ENCODE assay signal across 8 cellular contexts in the genomic region with DNA sequence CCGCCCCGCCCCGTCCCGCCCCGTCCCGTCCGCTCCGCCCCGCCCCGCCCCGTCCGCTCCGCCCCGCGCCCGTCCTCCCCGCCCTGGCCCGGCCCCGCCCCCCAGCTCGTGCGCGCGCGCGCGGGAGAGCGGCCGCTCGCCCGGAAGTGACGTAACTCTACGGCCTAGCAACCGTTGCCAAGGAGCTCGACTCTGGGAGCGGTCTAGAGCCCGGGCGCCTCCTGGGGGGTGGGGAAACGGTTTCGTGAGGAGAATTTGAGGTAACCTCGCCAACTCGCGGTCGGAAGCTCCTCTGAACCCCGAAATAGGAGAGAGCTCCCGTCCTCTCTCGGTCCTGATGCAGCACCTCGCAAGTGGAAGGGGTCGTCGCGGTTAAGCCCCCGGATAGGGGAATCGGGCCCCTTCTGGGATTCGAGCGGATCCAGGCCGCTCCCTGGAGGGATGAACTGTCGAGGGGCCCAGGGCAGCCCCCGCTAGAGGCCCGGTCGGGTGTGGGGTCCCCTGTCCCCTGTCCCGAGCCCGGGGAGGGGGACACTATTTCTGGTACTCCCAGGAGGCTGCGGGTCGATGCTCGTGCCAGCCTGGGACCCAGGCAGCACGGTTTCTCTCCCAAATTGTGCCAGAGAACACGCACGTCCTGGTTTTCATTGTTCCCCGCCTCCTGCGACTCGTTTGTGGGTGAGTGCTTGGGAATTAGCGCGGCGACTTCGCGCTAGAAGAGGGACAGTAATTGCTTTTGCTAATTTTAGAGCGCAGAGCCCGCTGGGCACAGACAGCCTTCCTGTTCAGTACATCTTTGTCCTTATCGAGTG. TPM values are rescaled to one million over a fixed set of nuclear protein-coding genes. Genes with fewer than 3 reads are reported as not detected.
DNase-seq lines count a peak whose midpoint lies in the region; ATAC-seq and TF ChIP-seq lines count a peak whose summit lies in the region.

A gene with protein sequence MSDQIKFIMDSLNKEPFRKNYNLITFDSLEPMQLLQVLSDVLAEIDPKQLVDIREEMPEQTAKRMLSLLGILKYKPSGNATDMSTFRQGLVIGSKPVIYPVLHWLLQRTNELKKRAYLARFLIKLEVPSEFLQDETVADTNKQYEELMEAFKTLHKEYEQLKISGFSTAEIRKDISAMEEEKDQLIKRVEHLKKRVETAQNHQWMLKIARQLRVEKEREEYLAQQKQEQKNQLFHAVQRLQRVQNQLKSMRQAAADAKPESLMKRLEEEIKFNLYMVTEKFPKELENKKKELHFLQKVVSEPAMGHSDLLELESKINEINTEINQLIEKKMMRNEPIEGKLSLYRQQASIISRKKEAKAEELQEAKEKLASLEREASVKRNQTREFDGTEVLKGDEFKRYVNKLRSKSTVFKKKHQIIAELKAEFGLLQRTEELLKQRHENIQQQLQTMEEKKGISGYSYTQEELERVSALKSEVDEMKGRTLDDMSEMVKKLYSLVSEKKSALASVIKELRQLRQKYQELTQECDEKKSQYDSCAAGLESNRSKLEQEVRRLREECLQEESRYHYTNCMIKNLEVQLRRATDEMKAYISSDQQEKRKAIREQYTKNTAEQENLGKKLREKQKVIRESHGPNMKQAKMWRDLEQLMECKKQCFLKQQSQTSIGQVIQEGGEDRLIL (plus strand): TSS at position 174 of the 812 bp plus-strand sequence. CDS start 3,024 bp downstream, outside the sequence.

- H3K27me3 ChIP-seq in adrenal gland (no peaks in the 10 kb centered on the region), heart left ventricle (no peaks in the 10 kb centered on the region), transverse colon (no peaks in the 10 kb centered on the region)

- ATAC-seq in HG02763 (IDR thresholded peaks at IDR 0.05; ENCODE audit: unreplicated experiment) (peak; percentile 90), heart left ventricle (peak; percentile 96 to 98 (median 97))

- peak within 1 kb of the TSS in 4 of 5 donors; percentile 74 to 89 (median 79) for H3K27ac ChIP-seq in adrenal gland
- peak within 1 kb of the TSS; percentile 79 to 94 (median 90) for H3K27ac ChIP-seq in heart left ventricle
- H3K27ac ChIP-seq in transverse colon: peak within 1 kb of the TSS; percentile 77 to 93 (median 86)

- TF ChIP-seq POLR2A in adrenal gland (IDR thresholded peaks at IDR 0.05) (peak; percentile 11 to 66), heart left ventricle (IDR thresholded peaks at IDR 0.05) (peak in 1 of 2 donors; percentile 45), transverse colon (IDR thresholded peaks at IDR 0.05) (peak; percentile 34)

- CTCF ChIA-PET in GM10248 (lab: Yijun Ruan, JAX): interaction anchor here (0.6 to 1.7 kb wide), 4 partner anchors 19 to 307 kb away, joined by 3 to 7 read pairs (median 4); no protein-coding TSS in a partner anchor

- DNase-seq in GM10248 (ENCODE audit: extremely low spot score): peak; percentile 99
- DNase-seq in NCI-H1436 treated with DMSO at 0.1 percent for 48 hours (lab: John Stamatoyannopoulos, UW): peak; percentile 49
- peak; percentile 97 for DNase-seq in T follicular helper cell (ENCODE audit: low read depth)
- peak; percentile 95 to 98 (median 97) for DNase-seq in adrenal gland
- DNase-seq in heart left ventricle: peak; percentile 96 to 98 (median 96)
- peak; percentile 92 for DNase-seq in pons (ENCODE audit: low spot score)
- DNase-seq in transverse colon: peak; percentile 98

- TF ChIP-seq EP300 in transverse colon (IDR thresholded peaks at IDR 0.05; ENCODE audit: low read depth): no peak

- H3K36me3 ChIP-seq in adrenal gland (replicated peaks in 1 of 2) (no peaks in the 10 kb centered on the region), heart left ventricle (peaks cover 0 to 21% (median 0%) of the 10 kb centered on the region in 9 donors), transverse colon (peaks cover 0 to 5% (median 0%) of the 10 kb centered on the region in 4 donors)

- no peak for TF ChIP-seq CTCF in GM10248 (IDR thresholded peaks at IDR 0.05; ENCODE audit: control extremely low read depth, extremely low read depth, low read depth, missing control alignments)
- peak in 1 of 6 experiments; percentile 10 for TF ChIP-seq CTCF in adrenal gland (IDR thresholded peaks at IDR 0.05)
- peak in 3 of 12 donors; percentile 6 to 10 (median 8) for TF ChIP-seq CTCF in heart left ventricle (IDR thresholded peaks at IDR 0.05)
- peak in 1 of 5 experiments; percentile 9 for TF ChIP-seq CTCF in transverse colon (IDR thresholded peaks at IDR 0.05)

- peaks cover 0 to 14% of the 10 kb centered on the region in 2 donors for H3K4me1 ChIP-seq in adrenal gland (replicated peaks in 1 of 2)
- H3K4me1 ChIP-seq in heart left ventricle: peaks cover 0 to 21% (median 7%) of the 10 kb centered on the region in 12 donors
- H3K4me1 ChIP-seq in transverse colon: peaks cover 0 to 11% (median 5%) of the 10 kb centered on the region in 4 donors

- intact Hi-C loops in adrenal gland (cut with DNase I) (no loop called here), heart left ventricle (cut with DNase I) (loop anchor here in 1 of 10 donors (5.0 kb wide), 1 partner anchor 98 kb away; no protein-coding TSS in a partner anchor), transverse colon (cut with DNase I; ENCODE audit: low total_unique reads) (no loop called here)

- no peaks in the 10 kb centered on the region for H3K9me3 ChIP-seq in adrenal gland (replicated peaks in 1 of 3)
- no peaks in the 10 kb centered on the region for H3K9me3 ChIP-seq in heart left ventricle
- H3K9me3 ChIP-seq in transverse colon: no peaks in the 10 kb centered on the region

- 0 to 2% (median 1%) methylated on average over 34 to 78 of the region's 78 CpGs for WGBS in adrenal gland, 4 donors
- WGBS in heart left ventricle, 4 donors: 0 to 1% (median 1%) methylated on average over 16 to 78 of the region's 78 CpGs
- 0% methylated on average over 1 to 35 of the region's 78 CpGs for WGBS in transverse colon (ENCODE audit: low coverage in 1 of 2), 2 donors

- H3K4me3 ChIP-seq in adrenal gland (peak within 1 kb of the TSS; percentile 78 to 96 (median 86)), heart left ventricle (peak within 1 kb of the TSS; percentile 71 to 99 (median 92)), transverse colon (peak within 1 kb of the TSS; percentile 70 to 98 (median 76))

- POLR2A ChIA-PET in GM10248 (lab: Yijun Ruan, JAX): interaction anchor here (0.5 kb wide), 1 partner anchor 1317 kb away, joined by 5 read pairs; no protein-coding TSS in a partner anchor

- in situ Hi-C loops in transverse colon (cut with MboI; ENCODE audit: low pct_ligation_motif_present in 1 of 4, low pct_unique_long_range_greater_than_20kb in 1 of 4, low sequenced_read_pairs in 3 of 4): no loop called here

RNA-seq across cellular contexts. Expression of the gene that starts here (rescaled TPM):
- total RNA-seq in adrenal gland: 10 to 100 TPM in 4 of 8 donors, 1 to 10 TPM in 4; 4.0 to 17.4 (median 10.5) TPM
- 10 to 100 TPM in 1 of 3 donors, 1 to 10 TPM in 2; 5.3 to 12.1 (median 5.9) TPM for polyA plus RNA-seq in adrenal gland
- 1 to 10 TPM; 6.1 to 9.8 (median 8.9) TPM for total RNA-seq in heart left ventricle
- 1 to 10 TPM; 4.3 to 6.7 TPM for polyA plus RNA-seq in heart left ventricle
- total RNA-seq in transverse colon: 10 to 100 TPM in 1 of 4 donors, 1 to 10 TPM in 3; 2.6 to 14.8 (median 6.4) TPM

Comparison
In these comparisons a context has a peak if more than half of its experiments do, and no peak if none do; other contexts are left out.
1. Peak in every context shown above with its lines: DNase-seq, ATAC-seq, H3K4me3 ChIP-seq and H3K27ac ChIP-seq.
2. DNase-seq: peak in every context shown above with its lines; median percentile 99 in GM10248; 98 in transverse colon; 97 in T follicular helper cell; 97 in adrenal gland; 96 in heart left ventricle; 92 in pons; 49 in NCI-H1436 treated with DMSO at 0.1 percent for 48 hours.